1 cellular context compared by ENCODE assay signal in the genomic region with DNA sequence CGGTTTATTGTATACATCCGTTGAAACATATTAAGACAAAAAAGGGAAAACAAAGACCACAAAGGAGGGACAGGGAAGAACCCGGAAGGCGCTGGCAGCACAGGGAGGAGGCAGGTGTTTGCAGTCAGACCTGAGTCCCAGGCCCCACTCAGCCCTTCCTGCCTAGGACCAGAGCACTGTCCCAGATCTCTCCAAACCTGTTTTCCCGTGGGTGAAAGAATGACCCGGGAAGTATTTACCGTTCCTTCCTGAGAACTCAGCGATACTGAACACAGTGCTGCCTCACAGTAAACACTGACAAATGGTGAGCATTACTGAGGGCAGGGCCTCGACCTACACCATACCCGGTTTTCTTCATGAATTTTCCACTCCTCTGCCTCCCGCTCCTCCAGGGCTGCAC.
TF ChIP-seq lines count a peak whose summit lies in the region.

No MANE protein-coding gene starts in this region.

TF ChIP-seq in SK-N-SH treated with all-trans-retinoic acid at 6 μM for 48 hours, 23 proteins besides CTCF, POLR2A, EP300 and RAD21 (continued from another document):
- TF ChIP-seq, protein P1, sequence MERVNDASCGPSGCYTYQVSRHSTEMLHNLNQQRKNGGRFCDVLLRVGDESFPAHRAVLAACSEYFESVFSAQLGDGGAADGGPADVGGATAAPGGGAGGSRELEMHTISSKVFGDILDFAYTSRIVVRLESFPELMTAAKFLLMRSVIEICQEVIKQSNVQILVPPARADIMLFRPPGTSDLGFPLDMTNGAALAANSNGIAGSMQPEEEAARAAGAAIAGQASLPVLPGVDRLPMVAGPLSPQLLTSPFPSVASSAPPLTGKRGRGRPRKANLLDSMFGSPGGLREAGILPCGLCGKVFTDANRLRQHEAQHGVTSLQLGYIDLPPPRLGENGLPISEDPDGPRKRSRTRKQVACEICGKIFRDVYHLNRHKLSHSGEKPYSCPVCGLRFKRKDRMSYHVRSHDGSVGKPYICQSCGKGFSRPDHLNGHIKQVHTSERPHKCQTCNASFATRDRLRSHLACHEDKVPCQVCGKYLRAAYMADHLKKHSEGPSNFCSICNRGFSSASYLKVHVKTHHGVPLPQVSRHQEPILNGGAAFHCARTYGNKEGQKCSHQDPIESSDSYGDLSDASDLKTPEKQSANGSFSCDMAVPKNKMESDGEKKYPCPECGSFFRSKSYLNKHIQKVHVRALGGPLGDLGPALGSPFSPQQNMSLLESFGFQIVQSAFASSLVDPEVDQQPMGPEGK (CRISPR knock-in tag; IDR thresholded peaks at IDR 0.05; ENCODE audit: borderline replicate concordance) = no peak
- TF ChIP-seq ZFP30 (CRISPR knock-in tag; IDR thresholded peaks at IDR 0.05) (no peak), SNAI2 (CRISPR knock-in tag; IDR thresholded peaks at IDR 0.05) (no peak), ZFP3 (CRISPR knock-in tag; IDR thresholded peaks at IDR 0.05) (no peak), OSR1 (CRISPR knock-in tag; IDR thresholded peaks at IDR 0.05) (no peak), GLIS3 (CRISPR knock-in tag; IDR thresholded peaks at IDR 0.05) (no peak), ZNF8 (CRISPR knock-in tag; IDR thresholded peaks at IDR 0.05) (no peak), BACH2 (CRISPR knock-in tag; IDR thresholded peaks at IDR 0.05; ENCODE audit: borderline replicate concordance) (no peak), ARNTL (CRISPR knock-in tag; IDR thresholded peaks at IDR 0.05; ENCODE audit: borderline replicate concordance, low read depth) (no peak)
